In genomic region chr6:42021847-42022754, GRCh38 we compare ENCODE assay signal across 8 cellular contexts. TPM values are rescaled to one million over a fixed set of nuclear protein-coding genes. Genes with fewer than 3 reads are reported as not detected.
DNase-seq lines count a peak whose midpoint lies in the region; ATAC-seq and TF ChIP-seq lines count a peak whose summit lies in the region.

No MANE protein-coding gene starts in this region.

- H2AFZ ChIP-seq in GM23338: peak overlapping the region; percentile 87

- no peaks in the 10 kb centered on the region for H3K9me3 Mint-ChIP-seq in GM23338
- H3K9me3 Mint-ChIP-seq in stimulated activated naive CD8-positive, alpha-beta T cell treated with anti-CD3 and anti-CD28 coated beads, Interleukin-15, amount 100 ng/mL, for 72 hours: peaks cover 0 to 6% of the 10 kb centered on the region in 2 donors

- no peaks in the 10 kb centered on the region for H3K79me2 ChIP-seq in GM23338 (replicated peaks; ENCODE audit: insufficient read depth)

- DNase-seq in GM23338 (ENCODE audit: low spot score) (peak; percentile 24), fibroblast of gingiva (ENCODE audit: low read depth) (peak; percentile 72), hepatic stellate cell (ENCODE audit: low spot score) (no peak), NCI-H2171 treated with DMSO at 0.1 percent for 48 hours (lab: John Stamatoyannopoulos, UW) (no peak), superior temporal gyrus (ENCODE audit: extremely low spot score) (no peak), NCI-H446 treated with DMSO at 0.1 percent for 48 hours (lab: John Stamatoyannopoulos, UW) (no peak)
- DNase-seq in activated CD4-positive, alpha-beta T cell treated with anti-CD3 and anti-CD28 coated beads for 48 hours: peak; percentile 78
- DNase-seq in stimulated activated naive CD8-positive, alpha-beta T cell treated with anti-CD3 and anti-CD28 coated beads, Interleukin-15, amount 100 ng/mL, for 72 hours: peak; percentile 54 to 81

- no peak overlapping the region for H3K4me3 ChIP-seq in GM23338

- ATAC-seq in GM23338: peak; percentile 69
- peak; percentile 86 for ATAC-seq in stimulated activated naive CD8-positive, alpha-beta T cell treated with anti-CD3 and anti-CD28 coated beads, Interleukin-15, amount 100 ng/mL, for 72 hours

- H3K27me3 ChIP-seq in GM23338 (ENCODE audit: insufficient read depth): no peaks in the 10 kb centered on the region

- H3K4me2 ChIP-seq in GM23338: 0 out of 2 replicates have a peak overlapping the region, but pooled peaks have one; percentile 45

- H3K27ac Mint-ChIP-seq in GM23338: peak overlapping the region; percentile 35; the same call in 1 of the 2 replicates
- H3K27ac Mint-ChIP-seq in stimulated activated naive CD8-positive, alpha-beta T cell treated with anti-CD3 and anti-CD28 coated beads, Interleukin-15, amount 100 ng/mL, for 72 hours: peak overlapping the region; percentile 95 to 98

- no peaks in the 10 kb centered on the region for H3K27me3 Mint-ChIP-seq in GM23338 (ENCODE audit: insufficient read depth, low read depth, poor library complexity)
- no peaks in the 10 kb centered on the region for H3K27me3 Mint-ChIP-seq in stimulated activated naive CD8-positive, alpha-beta T cell treated with anti-CD3 and anti-CD28 coated beads, Interleukin-15, amount 100 ng/mL, for 72 hours

- TF ChIP-seq CTCF in GM23338 (conservative IDR thresholded peaks at IDR 0.05; ENCODE audit: low read depth in 2 of 2): no peak

- no peaks in the 10 kb centered on the region for H3K36me3 ChIP-seq in GM23338 (ENCODE audit: insufficient read depth)

- H4K20me1 ChIP-seq in GM23338 (replicated peaks; ENCODE audit: insufficient read depth): no peaks in the 10 kb centered on the region

- H3K4me1 Mint-ChIP-seq in GM23338: peaks cover 13% of the 10 kb centered on the region
- peaks cover 94% of the 10 kb centered on the region for H3K4me1 Mint-ChIP-seq in stimulated activated naive CD8-positive, alpha-beta T cell treated with anti-CD3 and anti-CD28 coated beads, Interleukin-15, amount 100 ng/mL, for 72 hours

- H3K4me3 Mint-ChIP-seq in GM23338: no peak overlapping the region; the same call in 2 of the 3 replicates
- H3K4me3 Mint-ChIP-seq in stimulated activated naive CD8-positive, alpha-beta T cell treated with anti-CD3 and anti-CD28 coated beads, Interleukin-15, amount 100 ng/mL, for 72 hours: peak overlapping the region; percentile 75 to 82

- no peaks in the 10 kb centered on the region for H3K36me3 Mint-ChIP-seq in GM23338 (ENCODE audit: low read depth)

- no peaks in the 10 kb centered on the region for H3F3A ChIP-seq in GM23338 (replicated peaks; ENCODE audit: low read depth)

- H3K4me1 ChIP-seq in GM23338 (ENCODE audit: insufficient read depth): peaks cover 12% of the 10 kb centered on the region; the same call in 1 of the 2 replicates

- H3K27ac ChIP-seq in GM23338 (ENCODE audit: low read depth): no peak overlapping the region

- H3K9me2 ChIP-seq in GM23338 (ENCODE audit: insufficient read depth): no peaks in the 10 kb centered on the region

TF ChIP-seq in GM23338, 12 proteins besides CTCF, POLR2A, EP300 and RAD21 (continues in another document):
- no peak for TF ChIP-seq ZNF114 (CRISPR knock-in tag; IDR thresholded peaks at IDR 0.05)
- no peak for TF ChIP-seq ZNF331 (CRISPR knock-in tag; IDR thresholded peaks at IDR 0.05; ENCODE audit: low read depth)
- TF ChIP-seq ETS1 (IDR thresholded peaks at IDR 0.05): no peak
- no peak for TF ChIP-seq STAT1 (IDR thresholded peaks at IDR 0.05; ENCODE audit: unreplicated experiment)
- no peak for TF ChIP-seq POLR2AphosphoS5 (IDR thresholded peaks at IDR 0.05; ENCODE audit: low read depth)
- no peak for TF ChIP-seq EZH2 (IDR thresholded peaks at IDR 0.05; ENCODE audit: low read depth, unreplicated experiment)
- TF ChIP-seq ZNF462 (CRISPR knock-in tag; IDR thresholded peaks at IDR 0.05): no peak
- no peak for TF ChIP-seq NANOG (IDR thresholded peaks at IDR 0.05; ENCODE audit: borderline replicate concordance)

RNA-seq across cellular contexts. Expression of gene TAF8, which starts 28.2 kb away (rescaled TPM):
- 26.5 and 30.6 TPM in 2 replicates for total RNA-seq in GM23338 (2014; rRNA removed; shearing (Covaris generic))
- 18.7 and 19.1 TPM in 2 replicates for polyA plus RNA-seq in GM23338 (2016; fragmentation: Nextera tagmentation; extraction: Ambion mirVana)

Comparison
In these comparisons a context has a peak if more than half of its experiments do, and no peak if none do; other contexts are left out.
1. DNase-seq: peak in GM23338 (single experiment), activated CD4-positive, alpha-beta T cell treated with anti-CD3 and anti-CD28 coated beads for 48 hours (single experiment), fibroblast of gingiva (single experiment) and stimulated activated naive CD8-positive, alpha-beta T cell treated with anti-CD3 and anti-CD28 coated beads, Interleukin-15, amount 100 ng/mL, for 72 hours (2 of 2); none in hepatic stellate cell (single experiment), NCI-H2171 treated with DMSO at 0.1 percent for 48 hours (single experiment), superior temporal gyrus (single experiment) and NCI-H446 treated with DMSO at 0.1 percent for 48 hours (single experiment).